7 cellular contexts compared by ENCODE assay signal in the genomic region with DNA sequence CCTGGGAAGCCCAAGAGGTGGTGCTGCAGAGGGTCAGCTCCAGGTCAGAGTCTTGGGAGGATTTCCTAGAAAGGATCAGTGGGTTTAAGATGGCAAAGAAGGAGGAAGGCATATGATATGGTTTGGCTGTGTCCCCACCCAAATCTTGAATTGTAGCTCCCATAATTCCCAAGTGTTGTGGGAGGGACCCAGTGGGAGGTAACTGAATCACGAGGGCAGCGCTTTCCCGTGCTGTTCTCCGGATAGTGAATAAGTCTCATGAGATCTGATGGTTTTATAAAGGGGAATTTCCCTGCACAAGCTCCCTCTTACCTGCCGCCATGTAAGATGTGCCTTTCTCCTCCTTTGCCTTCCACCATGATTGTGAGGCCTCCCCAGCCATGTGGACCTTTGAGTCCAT.
DNase-seq lines count a peak whose midpoint lies in the region; ATAC-seq, FAIRE-seq and TF ChIP-seq lines count a peak whose summit lies in the region.
"Not testable (repeated sequence)": the region's sequence is repeated elsewhere in the genome, so short reads cannot be mapped to it uniquely, and the experiment has no call there.

No MANE protein-coding gene starts in this region.

- not testable (repeated sequence) for FAIRE-seq in HepG2 (lab: Jason Lieb, UNC)

- H4K20me1 ChIP-seq in HepG2 (ENCODE audit: insufficient read depth, low read length) = not testable (repeated sequence)

- CTCF ChIA-PET in HEK293 (lab: Yijun Ruan, JAX) = interaction anchor here (1.5 kb wide), 1 partner anchor 205 kb away, joined by 4 read pairs; no protein-coding TSS in a partner anchor
- CTCF ChIA-PET in HepG2 (lab: Yijun Ruan, JAX; ENCODE audit: low intra/inter-chr PET ratio, low total read pairs) = not testable (repeated sequence)

- in situ Hi-C loops in HepG2 (cut with HindIII; ENCODE audit: extremely low pct_ligation_motif_present, low pct_unique_long_range_greater_than_20kb) = not testable (repeated sequence)

- H3K27me3 Mint-ChIP-seq in dendritic cell treated with granulocyte-macrophage colony-stimulating factor and Interleukin-4, amounts not matched to agents 40 ng/mL and 50 ng/mL, for 4 days = not testable (repeated sequence)

- not testable (repeated sequence) for H3K4me3 Mint-ChIP-seq in dendritic cell treated with granulocyte-macrophage colony-stimulating factor and Interleukin-4, amounts not matched to agents 40 ng/mL and 50 ng/mL, for 4 days

- not testable (repeated sequence) for H3K9me3 ChIP-seq in HEK293 (ENCODE audit: control insufficient read depth, insufficient read depth, low read depth, low read length); adrenal gland (replicated peaks in 1 of 3); left ventricle myocardium inferior (replicated peaks); HepG2 (ENCODE audit: low read length); psoas muscle; skeletal muscle tissue (ENCODE audit: control insufficient read depth in 3 of 3, low read length in 3 of 3)

- not testable (repeated sequence) for H3K27ac ChIP-seq in HEK293 (ENCODE audit: extremely low read depth, low read depth, low read length); HepG2 (ENCODE audit: extremely low read length, insufficient read depth, low read length)
- H3K27ac ChIP-seq in adrenal gland (peak overlapping the region in 3 of 5 donors; percentile 86 to 97 (median 90)), left ventricle myocardium inferior (replicated peaks) (peak overlapping the region; percentile 94), psoas muscle (peak overlapping the region; percentile 97), skeletal muscle tissue (ENCODE audit: low read depth, low read length) (peak overlapping the region; percentile 98)

- H3K9me3 Mint-ChIP-seq in dendritic cell treated with granulocyte-macrophage colony-stimulating factor and Interleukin-4, amounts not matched to agents 40 ng/mL and 50 ng/mL, for 4 days = not testable (repeated sequence)

- H3K27ac Mint-ChIP-seq in dendritic cell treated with granulocyte-macrophage colony-stimulating factor and Interleukin-4, amounts not matched to agents 40 ng/mL and 50 ng/mL, for 4 days = peak overlapping the region; percentile 38

- TF ChIP-seq RAD21 in HepG2 (CRISPR knock-in tag; IDR thresholded peaks at IDR 0.05) = not testable (repeated sequence)

- BruUV-seq in HepG2 (replicated peaks; lab: Mats Ljungman, UMichigan) = not testable (repeated sequence)

- H3K9ac ChIP-seq in HepG2 (ENCODE audit: insufficient read depth, low read depth, low read length); skeletal muscle tissue (ENCODE audit: low read depth in 1 of 3, low read length in 3 of 3): not testable (repeated sequence)

- not testable (repeated sequence) for H2AFZ ChIP-seq in HepG2 (ENCODE audit: low read length)

- TF ChIP-seq EP300 in HepG2 (IDR thresholded peaks at IDR 0.05; ENCODE audit: low read depth in 2 of 2, low read length in 2 of 2); HepG2 (CRISPR knock-in tag; IDR thresholded peaks at IDR 0.05; ENCODE audit: borderline replicate concordance): not testable (repeated sequence)

- H3K27me3 ChIP-seq in adrenal gland; left ventricle myocardium inferior (ENCODE audit: low read depth); HepG2 (ENCODE audit: control insufficient read depth in 1 of 2, insufficient read depth in 2 of 2, low read length in 2 of 2); psoas muscle (ENCODE audit: insufficient read depth in 3 of 3, low read length in 2 of 3); skeletal muscle tissue (ENCODE audit: control insufficient read depth in 3 of 3, insufficient read depth in 3 of 3, low read length in 3 of 3): not testable (repeated sequence)

- not testable (repeated sequence) for H3K79me2 ChIP-seq in HepG2 (ENCODE audit: insufficient read depth, low read length)

- DNase-seq in adrenal gland; left ventricle myocardium inferior; HepG2 (ENCODE audit: low spot score); psoas muscle: not testable (repeated sequence)

- not testable (repeated sequence) for TF ChIP-seq CTCF in HEK293 (tag by site-specific recombination; IDR thresholded peaks at IDR 0.05); adrenal gland (IDR thresholded peaks at IDR 0.05); left ventricle myocardium inferior (IDR thresholded peaks at IDR 0.05; ENCODE audit: borderline replicate concordance); HepG2 (CRISPR knock-in tag; IDR thresholded peaks at IDR 0.05); psoas muscle (IDR thresholded peaks at IDR 0.05)

- TF ChIP-seq POLR2A in adrenal gland (IDR thresholded peaks at IDR 0.05); HepG2 (IDR thresholded peaks at IDR 0.05; ENCODE audit: insufficient read depth in 1 of 2, low read depth in 2 of 2, low read length in 2 of 2): not testable (repeated sequence)

- POLR2A ChIA-PET in HEK293 (lab: Yijun Ruan, JAX); HepG2 (lab: Yijun Ruan, JAX): not testable (repeated sequence)

- not testable (repeated sequence) for H3K4me1 ChIP-seq in HEK293 (ENCODE audit: control insufficient read depth, insufficient read depth, low read length)
- H3K4me1 ChIP-seq in adrenal gland (replicated peaks in 1 of 2) (peaks cover 24 to 52% of the 10 kb centered on the region in 2 donors), left ventricle myocardium inferior (peaks cover 54% of the 10 kb centered on the region), HepG2 (ENCODE audit: insufficient read depth, low read length) (peaks cover 77% of the 10 kb centered on the region), psoas muscle (peaks cover 30% of the 10 kb centered on the region), skeletal muscle tissue (ENCODE audit: control insufficient read depth in 3 of 3, insufficient read depth in 3 of 3, low read length in 3 of 3) (peaks cover 39 to 46% (median 43%) of the 10 kb centered on the region in 3 donors)

- H3K36me3 ChIP-seq in HEK293 (ENCODE audit: control insufficient read depth in 2 of 2, insufficient read depth in 1 of 2, low read length in 2 of 2); adrenal gland (replicated peaks in 1 of 2); left ventricle myocardium inferior; HepG2 (replicated peaks in 1 of 2; ENCODE audit: control insufficient read depth in 1 of 2, insufficient read depth in 2 of 2, low read length in 2 of 2); psoas muscle (ENCODE audit: insufficient read depth in 1 of 2, low read depth in 1 of 2); skeletal muscle tissue (ENCODE audit: control insufficient read depth in 3 of 3, insufficient read depth in 3 of 3, low read length in 3 of 3): not testable (repeated sequence)

- WGBS in adrenal gland, 4 donors = 86 to 96% (median 87%) methylated on average over 5 of the region's 5 CpGs
- WGBS in HepG2 (ENCODE audit: low lambda C conversion rate) = 100% methylated on average over 5 of the region's 5 CpGs
- WGBS in psoas muscle, 3 donors = 81 to 95% (median 85%) methylated on average over 5 of the region's 5 CpGs

- H3K4me1 Mint-ChIP-seq in dendritic cell treated with granulocyte-macrophage colony-stimulating factor and Interleukin-4, amounts not matched to agents 40 ng/mL and 50 ng/mL, for 4 days (ENCODE audit: low read depth) = peaks cover 88% of the 10 kb centered on the region

- H3K4me3 ChIP-seq in HEK293 (ENCODE audit: low read depth, low read length); adrenal gland; left ventricle myocardium inferior; HepG2 (replicated peaks in 1 of 3; ENCODE audit: insufficient read depth in 1 of 3, low read depth in 2 of 3, low read length in 3 of 3); psoas muscle; skeletal muscle tissue (ENCODE audit: low read length in 3 of 3): not testable (repeated sequence)

- not testable (repeated sequence) for H3K36me3 Mint-ChIP-seq in dendritic cell treated with granulocyte-macrophage colony-stimulating factor and Interleukin-4, amounts not matched to agents 40 ng/mL and 50 ng/mL, for 4 days (ENCODE audit: low read depth)

- not testable (repeated sequence) for ATAC-seq in HepG2, psoas muscle

- intact Hi-C loops in adrenal gland (cut with DNase I) (loop anchor here in 1 of 2 donors (10.0 kb wide), 1 partner anchor 163 kb away; no protein-coding TSS in a partner anchor), psoas muscle (cut with DNase I) (loop anchor here (5.0 kb wide), 3 partner anchors 84 to 276 kb away; a partner anchor contains a TSS)
- intact Hi-C loops in dendritic cell treated with granulocyte-macrophage colony-stimulating factor and Interleukin-4, amounts not matched to agents 40 ng/mL and 50 ng/mL, for 4 days (cut with micrococcal nuclease); left ventricle myocardium inferior (cut with micrococcal nuclease); HepG2 (cut with micrococcal nuclease; ENCODE audit: unreplicated experiment): not testable (repeated sequence)

- not testable (repeated sequence) for H3K4me2 ChIP-seq in HepG2 (ENCODE audit: low read depth, low read length)

TF ChIP-seq in HepG2, 621 proteins besides CTCF, POLR2A, EP300 and RAD21:
- 0 out of 2 replicates have a peak, but pooled peaks have one; percentile 58 for TF ChIP-seq ZNF430 (CRISPR knock-in tag; IDR thresholded peaks at IDR 0.05)
